8 cellular contexts compared by ENCODE assay signal in the genomic region with DNA sequence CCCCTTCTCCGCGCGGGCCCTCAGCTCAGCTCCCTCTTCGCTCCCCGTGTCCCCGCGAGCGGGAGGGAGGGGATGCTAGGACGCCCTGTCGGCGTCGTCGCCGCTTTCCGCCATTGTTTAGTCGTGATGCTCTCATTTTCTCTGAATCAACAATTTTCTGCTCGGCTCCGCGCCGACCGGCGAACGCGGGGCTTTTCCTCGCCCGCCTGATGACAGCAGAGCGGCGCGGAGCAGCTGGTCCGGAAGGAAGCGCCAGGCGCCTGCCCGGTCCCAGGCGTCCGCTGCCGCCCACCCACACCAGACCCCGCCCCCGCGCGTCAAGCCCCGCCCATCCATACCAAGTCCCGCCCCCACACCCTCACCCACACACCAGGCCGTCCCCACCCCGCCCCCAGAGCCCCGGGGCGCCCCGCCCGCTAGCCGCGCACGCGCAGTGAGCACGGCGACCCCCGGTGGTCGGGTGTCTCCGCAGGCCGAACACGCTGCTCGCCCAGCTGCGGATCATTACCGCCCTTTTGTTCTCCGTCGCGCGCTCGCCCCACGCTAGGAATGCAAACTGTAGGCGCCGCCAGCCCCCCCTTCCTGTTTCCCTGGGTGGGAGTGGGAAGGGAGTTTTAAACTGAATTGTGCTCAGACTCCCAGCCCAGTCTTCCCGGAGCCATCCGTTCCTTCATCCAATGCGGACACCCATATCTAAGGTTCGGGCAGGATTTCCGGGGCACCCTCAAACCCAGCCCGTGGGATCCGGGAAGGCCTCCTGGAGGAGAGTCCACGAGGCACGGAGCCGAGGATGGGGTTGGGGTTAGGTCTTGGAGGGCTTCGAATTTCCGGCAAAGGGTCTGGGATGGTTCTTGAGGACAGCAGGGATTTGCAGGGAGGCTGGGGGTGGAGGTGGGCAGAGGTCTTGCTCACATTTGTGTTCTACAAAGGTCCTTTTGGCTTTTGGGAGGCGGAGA. TPM values are rescaled to one million over a fixed set of nuclear protein-coding genes. Genes with fewer than 3 reads are reported as not detected.
DNase-seq lines count a peak whose midpoint lies in the region; ATAC-seq and TF ChIP-seq lines count a peak whose summit lies in the region.

No MANE protein-coding gene starts in this region.

- H3K4me3 ChIP-seq in AG10803 (ENCODE audit: low read length) = peak overlapping the region; percentile 61
- H3K4me3 ChIP-seq in fibroblast of villous mesenchyme (ENCODE audit: low read depth, low read length) = peak overlapping the region; percentile 71

- H3K27ac ChIP-seq in substantia nigra (ENCODE audit: low read depth, low read length, poor library complexity, severe bottlenecking) = peak overlapping the region; percentile 77

- ATAC-seq in GM21423 (IDR thresholded peaks at IDR 0.05; ENCODE audit: unreplicated experiment) (peak; percentile 49), HG03565 (IDR thresholded peaks at IDR 0.05; ENCODE audit: unreplicated experiment) (no peak)

- peak; percentile 45 for DNase-seq in AG10803 (ENCODE audit: low read depth)
- peak; percentile 75 for DNase-seq in NCI-H69 (lab: John Stamatoyannopoulos, UW)
- DNase-seq in activated T-helper 9 cell treated with anti-CD3 and anti-CD28 coated beads, Interleukin-2, amount 50 U/mL, for 16 hours (ENCODE audit: low read depth) = peak; percentile 48
- DNase-seq in fibroblast of villous mesenchyme (ENCODE audit: low read depth) = peak; percentile 61
- DNase-seq in nucleus accumbens (lab: John Stamatoyannopoulos, UW) = peak in 54 of 56 donors; percentile 23 to 89 (median 71)
- peak in 48 of 49 donors; percentile 31 to 91 (median 67) for DNase-seq in substantia nigra (lab: John Stamatoyannopoulos, UW)

- no peak for TF ChIP-seq CTCF in AG10803 (conservative IDR thresholded peaks at IDR 0.05; ENCODE audit: low read length)
- TF ChIP-seq CTCF in fibroblast of villous mesenchyme (IDR thresholded peaks at IDR 0.05; ENCODE audit: insufficient read depth, low read depth, low read length) = no peak

RNA-seq across cellular contexts. Expression of gene SLC32A1, which starts 49.8 kb away (rescaled TPM):
- not detected in 2 replicates for total RNA-seq in fibroblast of villous mesenchyme
